ENCODE assay signal across 8 cellular contexts in the genomic region with DNA sequence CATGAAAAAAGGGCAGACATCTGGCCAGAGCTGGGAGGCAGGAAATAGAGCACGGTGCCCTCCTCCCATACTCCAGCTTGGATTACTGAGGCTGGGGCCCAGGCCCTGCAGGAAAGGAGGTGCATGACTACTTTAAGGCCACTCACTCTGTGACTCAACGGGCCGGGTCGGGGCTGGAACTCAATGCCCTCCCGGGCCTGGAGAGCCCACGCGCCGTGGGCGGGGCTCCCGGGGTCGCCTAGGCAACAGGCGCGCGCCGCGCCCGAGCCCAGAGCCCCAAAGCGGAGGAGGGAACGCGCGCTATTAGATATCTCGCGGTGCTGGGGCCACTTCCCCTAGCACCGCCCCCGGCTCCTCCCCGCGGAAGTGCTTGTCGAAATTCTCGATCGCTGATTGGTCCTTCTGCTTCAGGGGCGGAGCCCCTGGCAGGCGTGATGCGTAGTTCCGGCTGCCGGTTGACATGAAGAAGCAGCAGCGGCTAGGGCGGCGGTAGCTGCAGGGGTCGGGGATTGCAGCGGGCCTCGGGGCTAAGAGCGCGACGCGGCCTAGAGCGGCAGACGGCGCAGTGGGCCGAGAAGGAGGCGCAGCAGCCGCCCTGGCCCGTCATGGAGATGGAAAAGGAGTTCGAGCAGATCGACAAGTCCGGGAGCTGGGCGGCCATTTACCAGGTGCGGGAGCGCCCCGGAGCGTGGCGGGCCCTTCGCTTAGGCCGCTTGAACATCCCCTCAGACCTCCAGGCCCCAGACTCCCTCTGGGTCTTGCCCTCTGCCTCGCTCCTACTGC. TPM values are rescaled to one million over a fixed set of nuclear protein-coding genes. Genes with fewer than 3 reads are reported as not detected.
A peak's percentile ranks its signal among the peaks of the same experiment; 100 is the strongest.
DNase-seq lines count a peak whose midpoint lies in the region; ATAC-seq and TF ChIP-seq lines count a peak whose summit lies in the region.

A gene (plus strand): TSS at position 461 of the 783 bp plus-strand sequence. CDS start 145 bp downstream, at position 606.

- peak within 1 kb of the TSS; percentile 96 for H3K4me3 Mint-ChIP-seq in activated T-cell treated with anti-CD3 and anti-CD28 coated beads, Interleukin-2, amount 50 U/mL, for 24 hours

- H3K4me1 Mint-ChIP-seq in activated T-cell treated with anti-CD3 and anti-CD28 coated beads, Interleukin-2, amount 50 U/mL, for 24 hours (ENCODE audit: low read depth), result peaks cover 41% of the 10 kb centered on the region

- peaks cover 47% of the 10 kb centered on the region for H3K36me3 Mint-ChIP-seq in activated T-cell treated with anti-CD3 and anti-CD28 coated beads, Interleukin-2, amount 50 U/mL, for 24 hours (ENCODE audit: low read depth)

- in situ Hi-C loops in KBM-7 (cut with MboI; ENCODE audit: low pct_unique_long_range_greater_than_20kb, low sequenced_read_pairs), result no loop called here

- ATAC-seq in GM21619 (IDR thresholded peaks at IDR 0.05; ENCODE audit: unreplicated experiment), result peak; percentile 82

- no peaks in the 10 kb centered on the region for H3K27me3 Mint-ChIP-seq in activated T-cell treated with anti-CD3 and anti-CD28 coated beads, Interleukin-2, amount 50 U/mL, for 24 hours

- peak within 1 kb of the TSS; percentile 95 for H3K9ac ChIP-seq in mucosa of stomach (ENCODE audit: low read length)

- TF ChIP-seq POLR2A in erythroblast (IDR thresholded peaks at IDR 0.05; ENCODE audit: low read length), result peak; percentile 98

- no peaks in the 10 kb centered on the region for H3K27me3 ChIP-seq in mucosa of stomach (ENCODE audit: control insufficient read depth, insufficient read depth, low read length)

- peak within 1 kb of the TSS; percentile 90 for H3K4me3 ChIP-seq in mucosa of stomach (ENCODE audit: low read length)

- H3K9me3 ChIP-seq in mucosa of stomach (ENCODE audit: control insufficient read depth, low read length), result no peaks in the 10 kb centered on the region

- peaks cover 5% of the 10 kb centered on the region for H3K36me3 ChIP-seq in mucosa of stomach (ENCODE audit: control insufficient read depth, insufficient read depth, low read length)

- peak within 1 kb of the TSS; percentile 96 for H3K27ac Mint-ChIP-seq in activated T-cell treated with anti-CD3 and anti-CD28 coated beads, Interleukin-2, amount 50 U/mL, for 24 hours

- no peaks in the 10 kb centered on the region for H3K9me3 Mint-ChIP-seq in activated T-cell treated with anti-CD3 and anti-CD28 coated beads, Interleukin-2, amount 50 U/mL, for 24 hours

- peaks cover 22% of the 10 kb centered on the region for H3K4me1 ChIP-seq in mucosa of stomach (ENCODE audit: control insufficient read depth, insufficient read depth, low read length)

- DNase-seq in DMS153 treated with DMSO at 0.1 percent for 48 hours (lab: John Stamatoyannopoulos, UW; ENCODE audit: unreplicated experiment) (peak; percentile 92), KBM-7 (peak; percentile 99), erythroblast (lab: John Stamatoyannopoulos, UW) (peak; percentile 99)
- DNase-seq in activated T-cell treated with anti-CD3 and anti-CD28 coated beads, Interleukin-2, amount 50 U/mL, for 24 hours, result peak; percentile 100
- DNase-seq in stimulated activated CD8-positive, alpha-beta memory T cell treated with anti-CD3 and anti-CD28 coated beads, Interleukin-7, amount 100 ng/mL, for 1 hour (ENCODE audit: low read depth in 2 of 2), result peak; percentile 95 to 98

TF ChIP-seq in PFSK-1, 5 proteins besides CTCF, POLR2A, EP300 and RAD21:
- TF ChIP-seq FOXP2 (optimal IDR thresholded peaks at IDR 0.05; ENCODE audit: borderline replicate concordance, extremely low read depth, extremely low read length, insufficient read depth) (peak; percentile 40), SIN3A (IDR thresholded peaks at IDR 0.05; ENCODE audit: borderline replicate concordance, insufficient read depth, low read length) (peak; percentile 53; the same call in 1 of the 2 replicates), TAF1 (IDR thresholded peaks at IDR 0.05; ENCODE audit: borderline replicate concordance, insufficient read depth, low read length) (peak; percentile 89; the same call in 1 of the 2 replicates), POLR2AphosphoS5 (IDR thresholded peaks at IDR 0.05; ENCODE audit: low read depth, low read length) (peak; percentile 97)
- TF ChIP-seq, protein P1, sequence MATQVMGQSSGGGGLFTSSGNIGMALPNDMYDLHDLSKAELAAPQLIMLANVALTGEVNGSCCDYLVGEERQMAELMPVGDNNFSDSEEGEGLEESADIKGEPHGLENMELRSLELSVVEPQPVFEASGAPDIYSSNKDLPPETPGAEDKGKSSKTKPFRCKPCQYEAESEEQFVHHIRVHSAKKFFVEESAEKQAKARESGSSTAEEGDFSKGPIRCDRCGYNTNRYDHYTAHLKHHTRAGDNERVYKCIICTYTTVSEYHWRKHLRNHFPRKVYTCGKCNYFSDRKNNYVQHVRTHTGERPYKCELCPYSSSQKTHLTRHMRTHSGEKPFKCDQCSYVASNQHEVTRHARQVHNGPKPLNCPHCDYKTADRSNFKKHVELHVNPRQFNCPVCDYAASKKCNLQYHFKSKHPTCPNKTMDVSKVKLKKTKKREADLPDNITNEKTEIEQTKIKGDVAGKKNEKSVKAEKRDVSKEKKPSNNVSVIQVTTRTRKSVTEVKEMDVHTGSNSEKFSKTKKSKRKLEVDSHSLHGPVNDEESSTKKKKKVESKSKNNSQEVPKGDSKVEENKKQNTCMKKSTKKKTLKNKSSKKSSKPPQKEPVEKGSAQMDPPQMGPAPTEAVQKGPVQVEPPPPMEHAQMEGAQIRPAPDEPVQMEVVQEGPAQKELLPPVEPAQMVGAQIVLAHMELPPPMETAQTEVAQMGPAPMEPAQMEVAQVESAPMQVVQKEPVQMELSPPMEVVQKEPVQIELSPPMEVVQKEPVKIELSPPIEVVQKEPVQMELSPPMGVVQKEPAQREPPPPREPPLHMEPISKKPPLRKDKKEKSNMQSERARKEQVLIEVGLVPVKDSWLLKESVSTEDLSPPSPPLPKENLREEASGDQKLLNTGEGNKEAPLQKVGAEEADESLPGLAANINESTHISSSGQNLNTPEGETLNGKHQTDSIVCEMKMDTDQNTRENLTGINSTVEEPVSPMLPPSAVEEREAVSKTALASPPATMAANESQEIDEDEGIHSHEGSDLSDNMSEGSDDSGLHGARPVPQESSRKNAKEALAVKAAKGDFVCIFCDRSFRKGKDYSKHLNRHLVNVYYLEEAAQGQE (IDR thresholded peaks at IDR 0.05; ENCODE audit: insufficient read depth in 1 of 2, low read depth in 2 of 2, low read length in 2 of 2), result no peak; a peak in 1 of 4 replicates

RNA-seq across cellular contexts. Expression of the gene that starts here (rescaled TPM):
- 17.9 TPM for polyA plus RNA-seq in PFSK-1 (2012; ENCODE audit: insufficient read length, low read depth)

Comparison
In these comparisons a context has a peak if more than half of its experiments do, and no peak if none do; other contexts are left out.
1. Peak in every context shown above with its lines: DNase-seq, ATAC-seq and H3K4me3 ChIP-seq.